ENCODE assay signal across 14 cellular contexts in genomic region chr9:95808001-95808400, GRCh38.
DNase-seq lines count a peak whose midpoint lies in the region; ATAC-seq and TF ChIP-seq lines count a peak whose summit lies in the region.
"Had no signal": no experiment of that assay in that cellular context is flagged by ENCODE, and none has a peak within 500 bp of the region (broad histone marks: within the 10 kb centered on the region; RNA-seq: fewer than 3 reads in every experiment).

No MANE protein-coding gene starts in this region.

- TF ChIP-seq EP300 in SK-N-SH (IDR thresholded peaks at IDR 0.05; ENCODE audit: borderline replicate concordance in 1 of 2, low read depth in 1 of 2, low read length in 1 of 2): no peak

- H3K4me2 ChIP-seq in SK-N-SH: no peak overlapping the region

- H3K36me3 ChIP-seq in SK-N-SH (replicated peaks in 1 of 2; ENCODE audit: control insufficient read depth in 1 of 2, insufficient read depth in 2 of 2, low read length in 1 of 2): no peaks in the 10 kb centered on the region
- H3K36me3 ChIP-seq in tibial artery: no peaks in the 10 kb centered on the region

- no peaks in the 10 kb centered on the region for H3K9me3 ChIP-seq in SK-N-SH
- H3K9me3 ChIP-seq in tibial artery: no peaks in the 10 kb centered on the region
- H3K9me3 ChIP-seq: tibial nerve had no signal

- H2AFZ ChIP-seq in SK-N-SH (ENCODE audit: low read depth): no peak overlapping the region

- H3K27ac ChIP-seq in SK-N-SH (ENCODE audit: low read depth in 2 of 2, low read length in 1 of 2): no peak overlapping the region
- H3K27ac ChIP-seq in tibial artery: peak overlapping the region; percentile 58 to 62

- H3K9me2 ChIP-seq in SK-N-SH: no peaks in the 10 kb centered on the region

- intact Hi-C loops in tibial artery (cut with DNase I; ENCODE audit: low total_unique reads): no loop called here

- no peak for ATAC-seq in SK-N-SH treated with all-trans-retinoic acid at 6 μM for 48 hours
- ATAC-seq in GM18861 (IDR thresholded peaks at IDR 0.05; ENCODE audit: unreplicated experiment): no peak
- ATAC-seq: activated T-helper 17 cell treated with anti-CD3 and anti-CD28 coated beads, Interleukin-2, amount 50 U/mL, for 72 hours had no signal

- H3K79me2 ChIP-seq in SK-N-SH (ENCODE audit: insufficient read depth): no peaks in the 10 kb centered on the region

- H3K27me3 ChIP-seq in SK-N-SH (ENCODE audit: insufficient read depth) (no peaks in the 10 kb centered on the region), tibial artery (no peaks in the 10 kb centered on the region)
- H3K27me3 ChIP-seq: tibial nerve had no signal

- no peak for TF ChIP-seq CTCF in SK-N-SH (IDR thresholded peaks at IDR 0.05)
- TF ChIP-seq CTCF in tibial artery (IDR thresholded peaks at IDR 0.05): no peak

- H3K4me1 ChIP-seq in SK-N-SH (ENCODE audit: control insufficient read depth in 1 of 2, insufficient read depth in 2 of 2, low read depth in 1 of 2, low read length in 1 of 2): peaks cover 0 to 2% of the 10 kb centered on the region in 2 experiments; a peak in 1 of 4 replicates
- H3K4me1 ChIP-seq in tibial artery: peaks cover 0 to 51% (median 21%) of the 10 kb centered on the region in 4 donors

- WGBS in SK-N-SH (ENCODE audit: low lambda C conversion rate): 64% methylated on average over 3 of the region's 3 CpGs

- H3K4me3 ChIP-seq in SK-N-SH (ENCODE audit: low read depth in 2 of 2, low read length in 1 of 2) (no peak overlapping the region), tibial artery (no peak overlapping the region)
- H3K4me3 ChIP-seq: lung, tibial nerve had no signal

- H3K9ac ChIP-seq in SK-N-SH: no peak overlapping the region

- H4K20me1 ChIP-seq in SK-N-SH (ENCODE audit: insufficient read depth): no peaks in the 10 kb centered on the region

- H3F3A ChIP-seq in SK-N-SH (replicated peaks; ENCODE audit: insufficient read depth): no peaks in the 10 kb centered on the region

- DNase-seq in SK-N-SH: no peak
- DNase-seq in RPMI7951 (ENCODE audit: low read depth): peak; percentile 70
- peak; percentile 54 for DNase-seq in fibroblast of gingiva (ENCODE audit: low read depth)
- DNase-seq in tibial artery: no peak
- DNase-seq in hepatic stellate cell (ENCODE audit: low spot score): no peak
- no peak for DNase-seq in cerebellum (ENCODE audit: low spot score)
- DNase-seq: activated CD4-positive, alpha-beta T cell treated with anti-CD3 and anti-CD28 coated beads, Interleukin-2, amount 50 U/mL, for 4 hours; Karpas-422; NCI-H187 had no signal

- no peak for TF ChIP-seq RAD21 in SK-N-SH (IDR thresholded peaks at IDR 0.05; ENCODE audit: low read length)

- POLR2A ChIA-PET in SK-N-SH (lab: Yijun Ruan, JAX): no interaction called here

- CTCF ChIA-PET in SK-N-SH (lab: Yijun Ruan, JAX): no interaction called here

TF ChIP-seq in SK-N-SH, 30 proteins besides CTCF, POLR2A, EP300 and RAD21:
- TF ChIP-seq NFIC (IDR thresholded peaks at IDR 0.05; ENCODE audit: borderline replicate concordance) (0 out of 2 replicates have a peak, but pooled peaks have one; percentile 27), FOXM1 (IDR thresholded peaks at IDR 0.05; ENCODE audit: low read depth) (no peak), FOSL2 (IDR thresholded peaks at IDR 0.05; ENCODE audit: borderline replicate concordance, low read depth) (no peak), GABPA (IDR thresholded peaks at IDR 0.05; ENCODE audit: low read depth) (no peak)

TF ChIP-seq in SK-N-SH treated with all-trans-retinoic acid at 6 μM for 48 hours, 23 proteins besides CTCF, POLR2A, EP300 and RAD21:
- TF ChIP-seq ARNTL (CRISPR knock-in tag; IDR thresholded peaks at IDR 0.05; ENCODE audit: borderline replicate concordance, low read depth) (no peak), ZFP3 (CRISPR knock-in tag; IDR thresholded peaks at IDR 0.05) (no peak), GLIS3 (CRISPR knock-in tag; IDR thresholded peaks at IDR 0.05) (no peak), CSDC2 (CRISPR knock-in tag; IDR thresholded peaks at IDR 0.05) (no peak), RARB (CRISPR knock-in tag; IDR thresholded peaks at IDR 0.05) (no peak), ISL1 (CRISPR knock-in tag; IDR thresholded peaks at IDR 0.05) (no peak), PPARA (CRISPR knock-in tag; IDR thresholded peaks at IDR 0.05; ENCODE audit: borderline replicate concordance) (no peak)

Comparison
In these comparisons a context has a peak if more than half of its experiments do, and no peak if none do; other contexts are left out.
1. DNase-seq: peak in RPMI7951 (single experiment) and fibroblast of gingiva (single experiment); none in SK-N-SH (single experiment), tibial artery (0 of 2), hepatic stellate cell (single experiment) and cerebellum (single experiment).
2. H3K27ac ChIP-seq: peak in tibial artery (2 of 2); none in SK-N-SH (0 of 2).